In genomic region chr16:9311303-9311954, GRCh38 we compare ENCODE assay signal across 19 cellular contexts.
DNase-seq lines count a peak whose midpoint lies in the region; ATAC-seq, FAIRE-seq and TF ChIP-seq lines count a peak whose summit lies in the region.
"Had no signal": no experiment of that assay in that cellular context is flagged by ENCODE, and none has a peak within 500 bp of the region (broad histone marks: within the 10 kb centered on the region; RNA-seq: fewer than 3 reads in every experiment).

No MANE protein-coding gene starts in this region.

- no peak for TF ChIP-seq POLR2A in GM12891 (IDR thresholded peaks at IDR 0.05; ENCODE audit: low read depth, low read length)

- peaks cover 5% of the 10 kb centered on the region for H3K4me1 Mint-ChIP-seq in type B pancreatic cell (ENCODE audit: unreplicated experiment)
- H3K4me1 Mint-ChIP-seq in stimulated activated naive CD8-positive, alpha-beta T cell treated with anti-CD3 and anti-CD28 coated beads, Interleukin-15, amount 100 ng/mL, for 72 hours, result no peaks in the 10 kb centered on the region

- no peaks in the 10 kb centered on the region for H3K36me3 ChIP-seq in bronchial epithelial cell (ENCODE audit: control insufficient read depth, insufficient read depth, low read length)

- H3K4me3 ChIP-seq in bronchial epithelial cell (ENCODE audit: low read depth, low read length), result no peak overlapping the region

- H3K4me3 Mint-ChIP-seq in type B pancreatic cell, result no peak overlapping the region
- no peak overlapping the region for H3K4me3 Mint-ChIP-seq in stimulated activated naive CD8-positive, alpha-beta T cell treated with anti-CD3 and anti-CD28 coated beads, Interleukin-15, amount 100 ng/mL, for 72 hours
- H3K4me3 Mint-ChIP-seq: activated CD8-positive, alpha-beta T cell treated with anti-CD3 and anti-CD28 coated beads for 36 hours; HFFc6; neural crest cell; T-helper 2 cell treated with Interferon-gamma antibody and Interleukin-4, amounts not matched to agents 5 μg/mL and 100 μg/mL, for 36 hours had no signal

- no peaks in the 10 kb centered on the region for H3K36me3 Mint-ChIP-seq in type B pancreatic cell

- peaks cover 21% of the 10 kb centered on the region for H3K27me3 Mint-ChIP-seq in type B pancreatic cell
- no peaks in the 10 kb centered on the region for H3K27me3 Mint-ChIP-seq in stimulated activated naive CD8-positive, alpha-beta T cell treated with anti-CD3 and anti-CD28 coated beads, Interleukin-15, amount 100 ng/mL, for 72 hours

- no peaks in the 10 kb centered on the region for H3K9me3 Mint-ChIP-seq in type B pancreatic cell
- H3K9me3 Mint-ChIP-seq in stimulated activated naive CD8-positive, alpha-beta T cell treated with anti-CD3 and anti-CD28 coated beads, Interleukin-15, amount 100 ng/mL, for 72 hours, result peaks cover 5 to 24% of the 10 kb centered on the region in 2 donors
- H3K9me3 Mint-ChIP-seq: neural crest cell had no signal

- no peak overlapping the region for H3K27ac Mint-ChIP-seq in type B pancreatic cell
- no peak overlapping the region for H3K27ac Mint-ChIP-seq in stimulated activated naive CD8-positive, alpha-beta T cell treated with anti-CD3 and anti-CD28 coated beads, Interleukin-15, amount 100 ng/mL, for 72 hours
- H3K27ac Mint-ChIP-seq: activated CD8-positive, alpha-beta T cell treated with anti-CD3 and anti-CD28 coated beads for 36 hours; HFFc6; T-helper 2 cell treated with Interferon-gamma antibody and Interleukin-4, amounts not matched to agents 5 μg/mL and 100 μg/mL, for 36 hours had no signal

- intact Hi-C loops in left ventricle myocardium superior (cut with micrococcal nuclease) (no loop called here), cardiac septum (cut with DNase I) (no loop called here)

- FAIRE-seq in bronchial epithelial cell (lab: Jason Lieb, UNC) (no peak), GM12891 (lab: Jason Lieb, UNC) (no peak)

- ATAC-seq in left ventricle myocardium superior, result peak; percentile 32
- no peak for ATAC-seq in GM21723 (IDR thresholded peaks at IDR 0.05; ENCODE audit: unreplicated experiment)
- no peak for ATAC-seq in stimulated activated naive CD8-positive, alpha-beta T cell treated with anti-CD3 and anti-CD28 coated beads, Interleukin-15, amount 100 ng/mL, for 72 hours
- ATAC-seq: activated CD8-positive, alpha-beta T cell treated with anti-CD3 and anti-CD28 coated beads for 36 hours; PC-3 had no signal

- H3K27me3 ChIP-seq in bronchial epithelial cell (ENCODE audit: control insufficient read depth, insufficient read depth, low read length), result no peaks in the 10 kb centered on the region

- peak; percentile 23 for DNase-seq in left ventricle myocardium superior
- DNase-seq in cardiac septum (ENCODE audit: low spot score), result no peak
- peak; percentile 33 for DNase-seq in bronchial epithelial cell (ENCODE audit: low read depth)
- DNase-seq in kidney tubule cell (ENCODE audit: low spot score), result peak; percentile 78
- no peak for DNase-seq in type B pancreatic cell (ENCODE audit: extremely low spot score, unreplicated experiment)
- no peak for DNase-seq in stimulated activated naive CD8-positive, alpha-beta T cell treated with anti-CD3 and anti-CD28 coated beads, Interleukin-15, amount 100 ng/mL, for 72 hours
- no peak for DNase-seq in GM12891 (ENCODE audit: insufficient read length, low spot score)
- DNase-seq: activated CD8-positive, alpha-beta T cell treated with anti-CD3 and anti-CD28 coated beads for 36 hours; activated naive CD4-positive, alpha-beta T cell treated with Interleukin-2 at 50 U/mL for 16 hours; cerebellar nuclear complex; DND-41; HFFc6; kidney glomerular epithelial cell; NCI-H1694 treated with DMSO at 0.1 percent for 48 hours; PC-3; stimulated activated CD8-positive, alpha-beta memory T cell treated with anti-CD3 and anti-CD28 coated beads, Interleukin-4, amount 100 ng/mL, for 48 hours had no signal

- no peak for TF ChIP-seq CTCF in bronchial epithelial cell (IDR thresholded peaks at IDR 0.05; ENCODE audit: insufficient read depth, low read length, severe bottlenecking)
- no peak for TF ChIP-seq CTCF in type B pancreatic cell (conservative IDR thresholded peaks at IDR 0.05)

TF ChIP-seq in GM12891, 5 proteins besides CTCF, POLR2A, EP300 and RAD21:
- TF ChIP-seq SPI1 (IDR thresholded peaks at IDR 0.05; ENCODE audit: low read depth, low read length) (no peak), POLR2AphosphoS5 (IDR thresholded peaks at IDR 0.05; ENCODE audit: low read depth, low read length) (no peak), TAF1 (IDR thresholded peaks at IDR 0.05; ENCODE audit: low read depth, low read length) (no peak), PAX5 (IDR thresholded peaks at IDR 0.05; ENCODE audit: insufficient read depth, low read length, severe bottlenecking) (no peak), POU2F2 (IDR thresholded peaks at IDR 0.05; ENCODE audit: low read depth, low read length) (no peak)
TF ChIP-seq in GM12891: peak in this region for 0.

Comparison
In these comparisons a context has a peak if more than half of its experiments do, and no peak if none do; other contexts are left out.
1. DNase-seq: peak in left ventricle myocardium superior (single experiment), bronchial epithelial cell (single experiment) and kidney tubule cell (single experiment); none in cardiac septum (single experiment), type B pancreatic cell (single experiment), stimulated activated naive CD8-positive, alpha-beta T cell treated with anti-CD3 and anti-CD28 coated beads, Interleukin-15, amount 100 ng/mL, for 72 hours (0 of 2) and GM12891 (single experiment).